ENCODE assay signal across 34 cellular contexts in the genomic region with DNA sequence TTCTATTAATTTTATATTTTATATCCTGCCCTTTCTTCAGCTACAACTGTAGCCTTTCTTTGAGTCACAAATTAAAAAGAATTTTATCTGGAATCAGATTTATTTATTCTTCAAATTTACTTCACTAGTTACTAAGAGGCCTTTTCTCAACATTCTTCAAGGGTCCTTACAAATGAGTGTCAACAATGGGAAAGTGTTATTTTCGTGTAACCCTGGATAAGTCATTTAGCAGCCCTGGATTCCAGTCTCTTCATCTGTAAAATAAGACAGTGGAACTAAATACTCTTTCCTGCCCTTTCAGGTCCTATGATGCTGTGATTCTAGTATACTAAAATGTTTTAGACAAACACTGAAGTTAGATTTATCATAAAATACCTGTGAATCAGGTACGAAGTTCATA.
"Had no signal": no experiment of that assay in that cellular context is flagged by ENCODE, and none has a peak within 500 bp of the region (broad histone marks: within the 10 kb centered on the region; RNA-seq: fewer than 3 reads in every experiment).

No MANE protein-coding gene starts in this region.

- H3K27ac ChIP-seq: KMS-11 had no signal

- H3K27me3 ChIP-seq: MG63 had no signal

- H3K36me3 ChIP-seq: MG63 had no signal

- H3K4me3 ChIP-seq: MG63 had no signal

- H3K9me3 ChIP-seq: MG63 had no signal

- DNase-seq: Karpas-422, Kasumi-1, KG1, MG63, MM.1S, MV-4-11, NCI-H1048, NCI-H1092, NCI-H1092 treated with DMSO at 0.1 percent for 48 hours, NCI-H1105, NCI-H1105 treated with DMSO at 0.1 percent for 48 hours, NCI-H1417, NCI-H1417 treated with DMSO at 0.1 percent for 48 hours, NCI-H1436, NCI-H1436 treated with DMSO at 0.1 percent for 48 hours, NCI-H146, NCI-H1694, NCI-H1694 treated with DMSO at 0.1 percent for 48 hours, NCI-H187, NCI-H187 treated with DMSO at 0.1 percent for 48 hours, NCI-H1930, NCI-H2029, NCI-H2029 treated with DMSO at 0.1 percent for 48 hours, NCI-H2081, NCI-H2081 treated with DMSO at 0.1 percent for 48 hours, NCI-H2107, NCI-H2171, NCI-H2171 treated with DMSO at 0.1 percent for 48 hours, NCI-H2227 treated with DMSO at 0.1 percent for 48 hours, NCI-H226, NCI-H345, NCI-H446, NCI-H446 treated with DMSO at 0.1 percent for 48 hours had no signal
